Comparison of ENCODE assay signal across 18 cellular contexts in genomic region chr15:33153548-33153947, GRCh38. TPM values are rescaled to one million over a fixed set of nuclear protein-coding genes. Genes with fewer than 3 reads are reported as not detected.
DNase-seq lines count a peak whose midpoint lies in the region; ATAC-seq and TF ChIP-seq lines count a peak whose summit lies in the region.
"Had no signal": no experiment of that assay in that cellular context is flagged by ENCODE, and none has a peak within 500 bp of the region (broad histone marks: within the 10 kb centered on the region; RNA-seq: fewer than 3 reads in every experiment).

No MANE protein-coding gene starts in this region.

- H3K9me3 ChIP-seq in right atrium auricular region (no peaks in the 10 kb centered on the region), right cardiac atrium (ENCODE audit: control insufficient read depth, low read length) (no peaks in the 10 kb centered on the region), stomach (no peaks in the 10 kb centered on the region)

- no peak for TF ChIP-seq CTCF in right atrium auricular region (IDR thresholded peaks at IDR 0.05)
- TF ChIP-seq CTCF in lower leg skin (IDR thresholded peaks at IDR 0.05): no peak
- TF ChIP-seq CTCF in stomach (IDR thresholded peaks at IDR 0.05): no peak

- WGBS in right cardiac atrium: 93% methylated on average over 17 of the region's 17 CpGs
- 90 to 94% methylated on average over 17 of the region's 17 CpGs for WGBS in lower leg skin, 2 donors
- 87 to 93% (median 90%) methylated on average over 13 to 17 of the region's 17 CpGs for WGBS in stomach, 5 donors

- peak overlapping the region in 1 of 2 donors; percentile 48 for H3K27ac ChIP-seq in right atrium auricular region
- no peak overlapping the region for H3K27ac ChIP-seq in right cardiac atrium (ENCODE audit: low read length)
- H3K27ac ChIP-seq in stomach: peak overlapping the region in 4 of 5 donors; percentile 16 to 53 (median 40)
- H3K27ac ChIP-seq: GM23248 had no signal

- H3K4me1 ChIP-seq in right atrium auricular region: no peaks in the 10 kb centered on the region
- no peaks in the 10 kb centered on the region for H3K4me1 ChIP-seq in right cardiac atrium (ENCODE audit: control insufficient read depth, insufficient read depth, low read length)
- H3K4me1 ChIP-seq in stomach: no peaks in the 10 kb centered on the region

- DNase-seq in right atrium auricular region (ENCODE audit: low spot score): no peak
- DNase-seq in right cardiac atrium: no peak
- no peak for DNase-seq in lower leg skin (ENCODE audit: low spot score in 2 of 2)
- no peak for DNase-seq in stomach
- DNase-seq in NCI-H1417 (lab: John Stamatoyannopoulos, UW): no peak
- no peak for DNase-seq in activated CD4-positive, alpha-beta T cell treated with anti-CD3 and anti-CD28 coated beads, Interleukin-2, amount 50 U/mL, for 48 hours
- DNase-seq in dermis blood vessel endothelial cell: no peak
- DNase-seq: CD4-positive, CD25-positive, alpha-beta regulatory T cell; GM23248; KG1; NCI-H1092 treated with DMSO at 0.1 percent for 48 hours; NCI-H1930; NCI-H2171; NCI-H446 treated with DMSO at 0.1 percent for 48 hours; NCI-H748 treated with DMSO at 0.1 percent for 48 hours; PC-3 had no signal

- no peak for TF ChIP-seq EP300 in stomach (IDR thresholded peaks at IDR 0.05)

- TF ChIP-seq POLR2A in lower leg skin (IDR thresholded peaks at IDR 0.05): no peak
- TF ChIP-seq POLR2A in stomach (IDR thresholded peaks at IDR 0.05): no peak

- H3K27me3 ChIP-seq in right atrium auricular region (no peaks in the 10 kb centered on the region), right cardiac atrium (ENCODE audit: control insufficient read depth, insufficient read depth) (no peaks in the 10 kb centered on the region), stomach (peaks cover 0 to 4% (median 0%) of the 10 kb centered on the region in 3 donors)

- intact Hi-C loops in right cardiac atrium (cut with DNase I): no loop called here
- intact Hi-C loops in lower leg skin (cut with DNase I; ENCODE audit: low total_unique reads): no loop called here
- intact Hi-C loops in stomach (cut with DNase I; ENCODE audit: low total_unique reads): no loop called here

- no peaks in the 10 kb centered on the region for H3K36me3 ChIP-seq in right atrium auricular region
- no peaks in the 10 kb centered on the region for H3K36me3 ChIP-seq in stomach

- no peak for ATAC-seq in right cardiac atrium
- ATAC-seq in GM18873 (IDR thresholded peaks at IDR 0.05; ENCODE audit: low FRiP score, unreplicated experiment): no peak
- ATAC-seq: GM12878, PC-3 had no signal

- peak overlapping the region; percentile 11 to 24 for H3K4me3 ChIP-seq in right atrium auricular region
- H3K4me3 ChIP-seq in right cardiac atrium (ENCODE audit: low read length): no peak overlapping the region
- peak overlapping the region; percentile 2 for H3K4me3 ChIP-seq in lower leg skin (ENCODE audit: low read depth, poor library complexity, severe bottlenecking)
- H3K4me3 ChIP-seq in stomach: peak overlapping the region in 2 of 4 donors; percentile 16 to 19
- H3K4me3 ChIP-seq: GM12878, GM23248 had no signal

RNA-seq across cellular contexts. Expression of gene FMN1, which starts 41.0 kb away (rescaled TPM):
- total RNA-seq in right atrium auricular region (1 to 10 TPM; 2.4 to 3.1 TPM), right cardiac atrium (1 to 10 TPM; 1.7 to 8.5 (median 3.5) TPM), lower leg skin (10 to 100 TPM; 12.6 to 52.2 (median 20.1) TPM), stomach (10 to 100 TPM; 16.5 to 58.0 (median 40.8) TPM), dermis blood vessel endothelial cell (0.09 and 0.17 TPM in 2 replicates)
- polyA plus RNA-seq in right cardiac atrium (0.63 TPM), stomach (1 to 10 TPM in 2 of 3 donors, under 1 TPM in 1; 0.40 to 4.1 (median 1.7) TPM)
